ENCODE assay signal across 23 cellular contexts in the genomic region with DNA sequence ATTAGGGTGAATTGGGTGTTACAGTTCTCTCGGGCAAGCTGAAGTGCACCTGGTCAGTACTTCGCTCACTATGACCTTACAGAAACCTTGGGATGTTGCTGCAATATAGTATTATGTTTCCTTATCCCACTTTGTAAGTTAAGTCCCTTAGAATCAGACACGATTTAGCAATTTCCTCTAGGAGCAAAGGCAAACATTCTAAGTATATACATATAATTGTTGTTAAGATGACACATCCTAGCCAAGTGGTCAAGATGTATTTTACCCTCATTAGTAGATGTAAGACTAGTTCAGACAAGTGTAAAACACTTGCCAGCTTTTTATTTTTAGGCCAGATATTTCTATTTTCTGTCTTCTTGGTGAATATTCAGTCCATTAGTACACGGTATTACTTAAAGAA. TPM values are rescaled to one million over a fixed set of nuclear protein-coding genes. Genes with fewer than 3 reads are reported as not detected.
DNase-seq lines count a peak whose midpoint lies in the region; ATAC-seq and TF ChIP-seq lines count a peak whose summit lies in the region.
"Had no signal": no experiment of that assay in that cellular context is flagged by ENCODE, and none has a peak within 500 bp of the region (broad histone marks: within the 10 kb centered on the region; RNA-seq: fewer than 3 reads in every experiment).

No MANE protein-coding gene starts in this region.

- H3K27me3 ChIP-seq in ACC112 (ENCODE audit: insufficient read depth, low read length), result no peaks in the 10 kb centered on the region
- H3K27me3 ChIP-seq in PC-9 (ENCODE audit: insufficient read depth, low read depth), result no peaks in the 10 kb centered on the region
- H3K27me3 ChIP-seq in colonic mucosa, result no peaks in the 10 kb centered on the region
- H3K27me3 ChIP-seq in left ventricle myocardium inferior (ENCODE audit: low read depth), result peaks cover 10% of the 10 kb centered on the region
- H3K27me3 ChIP-seq in heart left ventricle, result no peaks in the 10 kb centered on the region
- H3K27me3 ChIP-seq: BLaER1, MG63 had no signal

- H2AFZ ChIP-seq in ACC112 (ENCODE audit: low read length, unreplicated experiment) (peak overlapping the region; percentile 27), PC-9 (peak overlapping the region; percentile 49; the same call in 1 of the 2 replicates)

- no peak overlapping the region for H3K4me2 ChIP-seq in PC-9
- H3K4me2 ChIP-seq: A549, BLaER1 had no signal

- ATAC-seq in heart left ventricle, result no peak
- ATAC-seq: A549, PC-3 had no signal

- no peaks in the 10 kb centered on the region for H3K36me3 ChIP-seq in ACC112 (ENCODE audit: insufficient read depth, low read length)
- H3K36me3 ChIP-seq in PC-9 (ENCODE audit: low read depth), result no peaks in the 10 kb centered on the region
- H3K36me3 ChIP-seq in colonic mucosa, result no peaks in the 10 kb centered on the region
- no peaks in the 10 kb centered on the region for H3K36me3 ChIP-seq in left ventricle myocardium inferior
- no peaks in the 10 kb centered on the region for H3K36me3 ChIP-seq in heart left ventricle
- H3K36me3 ChIP-seq: BLaER1, MG63 had no signal

- 72 to 80% (median 80%) methylated on average over 4 of the region's 4 CpGs for WGBS in heart left ventricle, 4 donors

- TF ChIP-seq POLR2A in heart left ventricle (IDR thresholded peaks at IDR 0.05), result no peak

- H3K4me3 ChIP-seq in ACC112 (ENCODE audit: low read depth, low read length), result no peak overlapping the region; the same call in 1 of the 2 replicates
- no peak overlapping the region for H3K4me3 ChIP-seq in PC-9
- no peak overlapping the region for H3K4me3 ChIP-seq in colonic mucosa
- no peak overlapping the region for H3K4me3 ChIP-seq in fibroblast of villous mesenchyme (ENCODE audit: low read depth, low read length)
- no peak overlapping the region for H3K4me3 ChIP-seq in left ventricle myocardium inferior
- H3K4me3 ChIP-seq in heart left ventricle, result no peak overlapping the region
- H3K4me3 ChIP-seq: A549, BLaER1, MG63 had no signal

- no peaks in the 10 kb centered on the region for H3K9me2 ChIP-seq in PC-9 (ENCODE audit: insufficient read depth)

- CTCF ChIA-PET in PC-9 (lab: Charles Lee), result no interaction called here

- peaks cover 14% of the 10 kb centered on the region for H3F3A ChIP-seq in PC-9 (ENCODE audit: insufficient read depth, low read depth)

- TF ChIP-seq CTCF in PC-9 (conservative IDR thresholded peaks at IDR 0.05) (no peak), colonic mucosa (IDR thresholded peaks at IDR 0.05) (no peak), fibroblast of villous mesenchyme (IDR thresholded peaks at IDR 0.05; ENCODE audit: insufficient read depth, low read depth, low read length) (no peak), left ventricle myocardium inferior (IDR thresholded peaks at IDR 0.05; ENCODE audit: borderline replicate concordance) (no peak), heart left ventricle (IDR thresholded peaks at IDR 0.05) (no peak)

- H4K20me1 ChIP-seq in PC-9 (ENCODE audit: insufficient read depth), result no peaks in the 10 kb centered on the region
- H4K20me1 ChIP-seq: BLaER1 had no signal

- no TSS peak for BruUV-seq in PC-9 (replicated peaks; lab: Mats Ljungman, UMichigan)

- H3K27ac ChIP-seq in ACC112 (ENCODE audit: low read depth, low read length), result no peak overlapping the region
- no peak overlapping the region for H3K27ac ChIP-seq in PC-9
- peak overlapping the region; percentile 3 for H3K27ac ChIP-seq in colonic mucosa
- no peak overlapping the region for H3K27ac ChIP-seq in left ventricle myocardium inferior (replicated peaks)
- H3K27ac ChIP-seq in heart left ventricle, result no peak overlapping the region
- H3K27ac ChIP-seq: A549, BLaER1, RWPE1 had no signal

- POLR2A ChIA-PET in PC-9 (lab: Charles Lee; ENCODE audit: unreplicated experiment), result no interaction called here

- H3K9me3 ChIP-seq in PC-9 (ENCODE audit: insufficient read depth, low read depth), result 0 out of 2 replicates have a peak, but pooled peaks cover 3% of the 10 kb centered on the region
- no peaks in the 10 kb centered on the region for H3K9me3 ChIP-seq in colonic mucosa
- H3K9me3 ChIP-seq in left ventricle myocardium inferior (replicated peaks), result no peaks in the 10 kb centered on the region
- no peaks in the 10 kb centered on the region for H3K9me3 ChIP-seq in heart left ventricle
- H3K9me3 ChIP-seq: BLaER1, MG63 had no signal

- H3K4me1 ChIP-seq in ACC112 (ENCODE audit: control insufficient read depth, insufficient read depth, low read length, unreplicated experiment), result peaks cover 20% of the 10 kb centered on the region
- H3K4me1 ChIP-seq in PC-9 (replicated peaks; ENCODE audit: insufficient read depth), result peaks cover 13% of the 10 kb centered on the region
- H3K4me1 ChIP-seq in colonic mucosa, result no peaks in the 10 kb centered on the region
- no peaks in the 10 kb centered on the region for H3K4me1 ChIP-seq in left ventricle myocardium inferior
- H3K4me1 ChIP-seq in heart left ventricle, result no peaks in the 10 kb centered on the region
- H3K4me1 ChIP-seq: BLaER1 had no signal

- H3K79me2 ChIP-seq in ACC112 (ENCODE audit: control insufficient read depth, insufficient read depth, low read length, unreplicated experiment) (no peaks in the 10 kb centered on the region), PC-9 (ENCODE audit: low read depth) (no peaks in the 10 kb centered on the region)

- H3K9ac ChIP-seq in colonic mucosa (ENCODE audit: low read depth in 2 of 2, low read length in 2 of 2), result no peak overlapping the region
- H3K9ac ChIP-seq: BLaER1 had no signal

- DNase-seq in PC-9 (no peak), colonic mucosa (no peak), fibroblast of villous mesenchyme (ENCODE audit: low read depth) (peak; percentile 55), left ventricle myocardium inferior (no peak), HUDEP-2 (lab: John Stamatoyannopoulos, UW; ENCODE audit: unreplicated experiment in 76 of 76) (no peak), heart left ventricle (no peak)
- DNase-seq in activated CD8-positive, alpha-beta memory T cell treated with anti-CD3 and anti-CD28 coated beads, Interleukin-2, amount 50 U/mL, for 4 hours, result no peak
- DNase-seq: CD4-positive, alpha-beta memory T cell; DMS153; GF-D8; Karpas-422; MG63; NCI-H1048; NCI-H1436; NCI-H1930; NCI-H2171; NCI-H446; NCI-H526 treated with DMSO at 0.1 percent for 48 hours; PC-3 had no signal

- intact Hi-C loops in PC-9 (cut with micrococcal nuclease; ENCODE audit: unreplicated experiment) (no loop called here), colonic mucosa (cut with DNase I) (no loop called here), left ventricle myocardium inferior (cut with micrococcal nuclease) (no loop called here), heart left ventricle (cut with DNase I) (no loop called here)

RNA-seq across cellular contexts. Expression of a gene that starts 31.1 kb away (rescaled TPM):
- total RNA-seq in PC-9 (2021) (0.70 and 0.80 TPM in 2 replicates), colonic mucosa (under 1 TPM; 0.25 to 0.53 TPM), fibroblast of villous mesenchyme (1.3 and 2.9 TPM in 2 replicates), left ventricle myocardium inferior (0.16 TPM), heart left ventricle (under 1 TPM in 8 of 9 donors, not detected in 1; 0.02 to 0.53 (median 0.19) TPM)
- under 1 TPM; under 0.01 to 0.30 TPM for polyA plus RNA-seq in heart left ventricle
- total RNA-seq: CD4-positive, alpha-beta memory T cell had no signal
- polyA plus RNA-seq: CD4-positive, alpha-beta memory T cell had no signal
